ENCODE assay signal across 31 cellular contexts in the genomic region with DNA sequence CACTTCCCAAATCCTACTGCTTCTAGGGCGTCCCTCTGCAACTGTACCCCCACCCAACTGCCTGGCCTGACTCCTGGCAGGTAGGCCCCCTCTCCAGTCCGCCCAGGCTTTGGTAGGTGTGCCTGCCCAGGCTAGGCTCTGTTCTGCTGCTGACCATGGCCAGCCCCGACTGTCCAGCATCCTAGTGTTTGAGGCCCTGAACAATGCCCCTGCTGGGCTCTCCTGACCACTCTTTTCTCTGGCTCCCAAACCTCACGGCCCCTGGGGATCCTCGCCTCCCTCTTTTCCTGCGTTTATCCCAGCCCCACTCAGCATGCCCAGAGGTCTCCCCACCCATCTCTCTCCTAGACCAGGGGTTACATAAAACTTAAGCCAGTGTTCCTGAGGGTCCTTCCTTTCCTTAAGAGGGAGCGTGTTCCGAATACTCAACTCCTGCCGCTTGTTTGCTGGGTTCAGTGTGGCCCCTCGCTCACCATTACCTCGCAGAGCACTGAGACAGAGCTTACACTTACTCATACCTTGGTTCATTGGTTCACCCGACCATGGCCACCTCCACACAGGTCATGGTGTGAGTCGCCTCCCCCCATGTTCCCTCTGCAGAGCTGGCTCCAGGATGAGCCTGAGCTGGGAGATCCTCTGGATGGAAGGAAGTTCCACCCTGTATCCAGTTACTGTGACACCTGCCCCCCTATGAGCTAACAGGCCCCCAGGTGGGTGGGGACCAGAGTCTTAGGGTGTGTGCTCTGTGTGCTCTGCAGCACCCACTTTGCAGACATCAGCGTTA. TPM values are rescaled to one million over a fixed set of nuclear protein-coding genes. Genes with fewer than 3 reads are reported as not detected.
A peak's percentile ranks its signal among the peaks of the same experiment; 100 is the strongest.
DNase-seq lines count a peak whose midpoint lies in the region; ATAC-seq and TF ChIP-seq lines count a peak whose summit lies in the region.
"Had no signal": no experiment of that assay in that cellular context is flagged by ENCODE, and none has a peak within 500 bp of the region (broad histone marks: within the 10 kb centered on the region; RNA-seq: fewer than 3 reads in every experiment).

No MANE protein-coding gene starts in this region.

- no peak for TF ChIP-seq EP300 in SK-N-SH (IDR thresholded peaks at IDR 0.05; ENCODE audit: borderline replicate concordance in 1 of 2, low read depth in 1 of 2, low read length in 1 of 2)

- H3K9me3 ChIP-seq in SK-N-SH (no peaks in the 10 kb centered on the region), BLaER1 (peaks cover 14% of the 10 kb centered on the region), osteoblast (ENCODE audit: low read depth, low read length) (peaks cover 7% of the 10 kb centered on the region)
- H3K9me3 ChIP-seq: psoas muscle had no signal

- ATAC-seq in SK-N-SH treated with all-trans-retinoic acid at 6 μM for 48 hours (no peak), GM19467 (IDR thresholded peaks at IDR 0.05; ENCODE audit: unreplicated experiment) (no peak), HG02970 (IDR thresholded peaks at IDR 0.05; ENCODE audit: low FRiP score, unreplicated experiment) (no peak)
- ATAC-seq: gastroesophageal sphincter; left colon; psoas muscle; stimulated activated effector memory CD8-positive, alpha-beta T cell treated with anti-CD3 and anti-CD28 coated beads, Interleukin-12 subunit alpha, Interleukin-12 subunit beta, amount 100 ng/mL, for 72 hours; T-cell had no signal

- no peaks in the 10 kb centered on the region for H3K79me2 ChIP-seq in SK-N-SH (ENCODE audit: insufficient read depth)
- H3K79me2 ChIP-seq in osteoblast (ENCODE audit: insufficient read depth, low read length): no peaks in the 10 kb centered on the region

- CTCF ChIA-PET in SK-N-SH (lab: Yijun Ruan, JAX): interaction anchor here (1.5 kb wide), 1 partner anchor 42 kb away, joined by 3 read pairs; no protein-coding TSS in a partner anchor

- peaks cover 2% of the 10 kb centered on the region for H3K36me3 Mint-ChIP-seq in chondrocyte (ENCODE audit: low read depth)
- H3K36me3 Mint-ChIP-seq: activated naive CD4-positive, alpha-beta T cell treated with anti-CD3 and anti-CD28 coated beads, Interleukin-2, amount 50 U/mL, for 24 hours; stimulated activated effector memory CD8-positive, alpha-beta T cell treated with anti-CD3 and anti-CD28 coated beads, Interleukin-12 subunit alpha, Interleukin-12 subunit beta, amount 100 ng/mL, for 72 hours; T-cell had no signal

- H4K20me1 ChIP-seq in SK-N-SH (ENCODE audit: insufficient read depth) (no peaks in the 10 kb centered on the region), BLaER1 (no peaks in the 10 kb centered on the region), osteoblast (ENCODE audit: insufficient read depth, low read length) (no peaks in the 10 kb centered on the region)

- no peak overlapping the region for H3K4me2 ChIP-seq in SK-N-SH
- peak overlapping the region; percentile 81 for H3K4me2 ChIP-seq in BLaER1
- no peak overlapping the region for H3K4me2 ChIP-seq in osteoblast (ENCODE audit: insufficient read depth, low read length)

- WGBS in SK-N-SH (ENCODE audit: low lambda C conversion rate): 55% methylated on average over 14 of the region's 14 CpGs

- DNase-seq in SK-N-SH (peak; percentile 10), chondrocyte (ENCODE audit: low spot score) (peak; percentile 43), osteoblast (ENCODE audit: insufficient read length, low spot score, missing footprints) (peak; percentile 9), COLO829 (ENCODE audit: low spot score) (no peak)
- DNase-seq: 8988T; activated CD4-positive, CD25-positive, alpha-beta regulatory T cell; anterior cingulate cortex; Calu3; DND-41; effector CD4-positive, alpha-beta T cell; GM23248; hippocampal formation; left colon; NCI-H1048; NCI-H2107; nucleus accumbens; psoas muscle; T-cell had no signal

- no peak overlapping the region for H3K4me3 ChIP-seq in SK-N-SH (ENCODE audit: low read depth in 2 of 2, low read length in 1 of 2)
- H3K4me3 ChIP-seq in BLaER1: no peak overlapping the region
- no peak overlapping the region for H3K4me3 ChIP-seq in osteoblast (ENCODE audit: insufficient read depth, low read length)
- H3K4me3 ChIP-seq: gastroesophageal sphincter, GM23248, Peyer's patch, psoas muscle, SJSA1, upper lobe of left lung had no signal

- no peaks in the 10 kb centered on the region for H3F3A ChIP-seq in SK-N-SH (replicated peaks; ENCODE audit: insufficient read depth)

- H3K27ac Mint-ChIP-seq in chondrocyte (ENCODE audit: unreplicated experiment): no peak overlapping the region
- H3K27ac Mint-ChIP-seq: activated naive CD4-positive, alpha-beta T cell treated with anti-CD3 and anti-CD28 coated beads, Interleukin-2, amount 50 U/mL, for 24 hours; stimulated activated effector memory CD8-positive, alpha-beta T cell treated with anti-CD3 and anti-CD28 coated beads, Interleukin-12 subunit alpha, Interleukin-12 subunit beta, amount 100 ng/mL, for 72 hours; T-cell had no signal

- H3K27me3 ChIP-seq in SK-N-SH (ENCODE audit: insufficient read depth) (no peaks in the 10 kb centered on the region), BLaER1 (no peaks in the 10 kb centered on the region), osteoblast (ENCODE audit: insufficient read depth, low read length) (peaks cover 6% of the 10 kb centered on the region)
- H3K27me3 ChIP-seq: Peyer's patch, upper lobe of left lung had no signal

- peaks cover 5% of the 10 kb centered on the region for H3K9me3 Mint-ChIP-seq in chondrocyte (ENCODE audit: low read depth)
- H3K9me3 Mint-ChIP-seq: activated naive CD4-positive, alpha-beta T cell treated with anti-CD3 and anti-CD28 coated beads, Interleukin-2, amount 50 U/mL, for 24 hours had no signal

- no peak overlapping the region for H3K4me3 Mint-ChIP-seq in chondrocyte (ENCODE audit: unreplicated experiment)
- H3K4me3 Mint-ChIP-seq: activated naive CD4-positive, alpha-beta T cell treated with anti-CD3 and anti-CD28 coated beads, Interleukin-2, amount 50 U/mL, for 24 hours; stimulated activated effector memory CD8-positive, alpha-beta T cell treated with anti-CD3 and anti-CD28 coated beads, Interleukin-12 subunit alpha, Interleukin-12 subunit beta, amount 100 ng/mL, for 72 hours; T-cell had no signal

- no peaks in the 10 kb centered on the region for H3K4me1 Mint-ChIP-seq in chondrocyte (ENCODE audit: low read depth)
- H3K4me1 Mint-ChIP-seq: activated naive CD4-positive, alpha-beta T cell treated with anti-CD3 and anti-CD28 coated beads, Interleukin-2, amount 50 U/mL, for 24 hours; stimulated activated effector memory CD8-positive, alpha-beta T cell treated with anti-CD3 and anti-CD28 coated beads, Interleukin-12 subunit alpha, Interleukin-12 subunit beta, amount 100 ng/mL, for 72 hours; T-cell had no signal

- peaks cover 32% of the 10 kb centered on the region for H3K27me3 Mint-ChIP-seq in chondrocyte (ENCODE audit: low read depth)

- no peaks in the 10 kb centered on the region for H3K9me2 ChIP-seq in SK-N-SH

- H3K27ac ChIP-seq in SK-N-SH (ENCODE audit: low read depth in 2 of 2, low read length in 1 of 2): no peak overlapping the region
- peak overlapping the region; percentile 48; the same call in 1 of the 2 replicates for H3K27ac ChIP-seq in BLaER1
- no peak overlapping the region for H3K27ac ChIP-seq in osteoblast (ENCODE audit: low read depth, low read length)
- H3K27ac ChIP-seq: gastroesophageal sphincter, GM23248, Peyer's patch, psoas muscle, SJSA1, upper lobe of left lung had no signal

- H3K36me3 ChIP-seq in SK-N-SH (replicated peaks in 1 of 2; ENCODE audit: control insufficient read depth in 1 of 2, insufficient read depth in 2 of 2, low read length in 1 of 2) (no peaks in the 10 kb centered on the region), BLaER1 (no peaks in the 10 kb centered on the region), osteoblast (ENCODE audit: insufficient read depth, low read length) (no peaks in the 10 kb centered on the region)
- H3K36me3 ChIP-seq: gastroesophageal sphincter, Peyer's patch, SJSA1, upper lobe of left lung had no signal

- TF ChIP-seq RAD21 in SK-N-SH (IDR thresholded peaks at IDR 0.05; ENCODE audit: low read length): no peak

- no peak for TF ChIP-seq CTCF in SK-N-SH (IDR thresholded peaks at IDR 0.05)
- TF ChIP-seq CTCF in chondrocyte (IDR thresholded peaks at IDR 0.05): no peak
- TF ChIP-seq CTCF in osteoblast (IDR thresholded peaks at IDR 0.05; ENCODE audit: extremely low read depth, low read depth, low read length): no peak

- POLR2A ChIA-PET in SK-N-SH (lab: Yijun Ruan, JAX): interaction anchor here (0.6 to 1.4 kb wide), 2 partner anchors 21 to 146 kb away, joined by 3 read pairs; a partner anchor contains a TSS

- no peak overlapping the region for H3K9ac ChIP-seq in SK-N-SH
- peak overlapping the region; percentile 5; the same call in 1 of the 2 replicates for H3K9ac ChIP-seq in BLaER1
- H3K9ac ChIP-seq: GM23248 had no signal

- H2AFZ ChIP-seq in SK-N-SH (ENCODE audit: low read depth) (no peak overlapping the region), osteoblast (ENCODE audit: low read length) (no peak overlapping the region)
- H2AFZ ChIP-seq: GM23248 had no signal

- H3K4me1 ChIP-seq in SK-N-SH (ENCODE audit: control insufficient read depth in 1 of 2, insufficient read depth in 2 of 2, low read depth in 1 of 2, low read length in 1 of 2) (peaks cover 0 to 22% of the 10 kb centered on the region in 2 experiments; a peak in 1 of 4 replicates), BLaER1 (peaks cover 22% of the 10 kb centered on the region), osteoblast (ENCODE audit: insufficient read depth, low read length) (no peaks in the 10 kb centered on the region)
- H3K4me1 ChIP-seq: gastroesophageal sphincter, Peyer's patch, psoas muscle, SJSA1, upper lobe of left lung had no signal

TF ChIP-seq in SK-N-SH, 30 proteins besides CTCF, POLR2A, EP300 and RAD21:
- TF ChIP-seq SIN3A (IDR thresholded peaks at IDR 0.05; ENCODE audit: borderline replicate concordance, low read depth, low read length) (no peak), SMC3 (IDR thresholded peaks at IDR 0.05; ENCODE audit: low read depth, low read length) (no peak)

RNA-seq across cellular contexts. Expression of a gene that starts 21.0 kb away (rescaled TPM):
- 0.10 and 0.23 TPM in 2 replicates for polyA plus RNA-seq in SK-N-SH (2012; rRNA removed)
- polyA plus RNA-seq in SK-N-SH (2012; cell fraction: cytosol; rRNA removed): 0.08 and 0.41 TPM in 2 replicates
- 0.31 and 0.52 TPM in 2 replicates for polyA plus RNA-seq in SK-N-SH (2012; cell fraction: nucleus; rRNA removed)
- total RNA-seq in chondrocyte: not detected in 3 replicates
- not detected in 2 replicates for total RNA-seq in osteoblast
- total RNA-seq: bronchial epithelial cell, GM23248, psoas muscle, SJSA1, subcutaneous adipose tissue had no signal
- polyA plus RNA-seq: GM23248 had no signal

RNA-seq across cellular contexts. Expression of a gene that starts 35.8 kb away (rescaled TPM):
- not detected in 2 replicates for polyA plus RNA-seq in SK-N-SH (2012; rRNA removed)
- not detected in 2 replicates for polyA plus RNA-seq in SK-N-SH (2012; cell fraction: cytosol; rRNA removed)
- polyA plus RNA-seq in SK-N-SH (2012; cell fraction: nucleus; rRNA removed): not detected in 2 replicates
- total RNA-seq in chondrocyte (not detected in 3 replicates), osteoblast (not detected in 2 replicates)
- total RNA-seq: bronchial epithelial cell, Calu3, gastroesophageal sphincter, GM23248, HT-29, left colon, Peyer's patch, psoas muscle, SJSA1, subcutaneous adipose tissue, T-cell, upper lobe of left lung had no signal
- polyA plus RNA-seq: GM23248, psoas muscle had no signal

RNA-seq across cellular contexts. Expression of a gene that starts 59.0 kb away (rescaled TPM):
- 0.37 and 0.71 TPM in 2 replicates for polyA plus RNA-seq in SK-N-SH (2012; rRNA removed)
- 0.33 and 0.55 TPM in 2 replicates for polyA plus RNA-seq in SK-N-SH (2012; cell fraction: cytosol; rRNA removed)
- 0.37 and 1.2 TPM in 2 replicates for polyA plus RNA-seq in SK-N-SH (2012; cell fraction: nucleus; rRNA removed)
- 0.55 to 1.4 TPM in 2 of 3 replicates, not detected in the other for total RNA-seq in chondrocyte
- 0.72 TPM in 1 of 2 replicates, not detected in the other for total RNA-seq in osteoblast
- total RNA-seq: bronchial epithelial cell, Calu3, HT-29, left colon, Peyer's patch, psoas muscle, subcutaneous adipose tissue had no signal
- polyA plus RNA-seq: psoas muscle had no signal
